ENCODE assay signal across 29 cellular contexts in genomic region chr6:3699231-3699630, GRCh38.
"Had no signal": no experiment of that assay in that cellular context is flagged by ENCODE, and none has a peak within 500 bp of the region (broad histone marks: within the 10 kb centered on the region; RNA-seq: fewer than 3 reads in every experiment).

No MANE protein-coding gene starts in this region.

- FAIRE-seq: urothelium cell line had no signal

- H3K4me1 Mint-ChIP-seq: stimulated activated effector memory CD8-positive, alpha-beta T cell treated with anti-CD3 and anti-CD28 coated beads, Interleukin-12 subunit alpha, Interleukin-12 subunit beta, amount 100 ng/mL, for 72 hours; stimulated activated memory B cell treated with anti-CD40 and anti-IgM and Interleukin-4, amounts not matched to agents 10 μg/mL and 1 μg/mL and 100 μg/mL, for 72 hours; stimulated activated naive B cell treated with anti-CD40 and anti-IgM and Interleukin-4, amounts not matched to agents 10 μg/mL and 1 μg/mL and 100 μg/mL, for 72 hours; stimulated activated naive CD8-positive, alpha-beta T cell treated with anti-CD3 and anti-CD28 coated beads, Interleukin-15, amount 100 ng/mL, for 72 hours had no signal

- H3K27me3 ChIP-seq: stomach, suprapubic skin, testis, thyroid gland, tibial artery, tibial nerve, transverse colon, upper lobe of left lung, upper lobe of right lung, uterus, vagina had no signal

- H3K27ac ChIP-seq: stomach, suprapubic skin, testis, thoracic aorta, thyroid gland, tibial artery, tibial nerve, transverse colon, upper lobe of left lung, upper lobe of right lung, uterus, vagina had no signal

- H3K4me3 Mint-ChIP-seq: stimulated activated effector memory CD8-positive, alpha-beta T cell treated with anti-CD3 and anti-CD28 coated beads, Interleukin-12 subunit alpha, Interleukin-12 subunit beta, amount 100 ng/mL, for 72 hours; stimulated activated memory B cell treated with anti-CD40 and anti-IgM and Interleukin-4, amounts not matched to agents 10 μg/mL and 1 μg/mL and 100 μg/mL, for 72 hours; stimulated activated naive B cell treated with anti-CD40 and anti-IgM and Interleukin-4, amounts not matched to agents 10 μg/mL and 1 μg/mL and 100 μg/mL, for 72 hours; stimulated activated naive CD8-positive, alpha-beta T cell treated with anti-CD3 and anti-CD28 coated beads, Interleukin-15, amount 100 ng/mL, for 72 hours; stimulated activated naive CD8-positive, alpha-beta T cell treated with anti-CD3 and anti-CD28 coated beads, Interleukin-15, Interleukin-2, amounts not matched to agents 100 ng/mL and 50 ng/mL, for 24 hours; type B pancreatic cell had no signal

- H3K36me3 Mint-ChIP-seq: stimulated activated effector memory CD8-positive, alpha-beta T cell treated with anti-CD3 and anti-CD28 coated beads, Interleukin-12 subunit alpha, Interleukin-12 subunit beta, amount 100 ng/mL, for 72 hours; type B pancreatic cell had no signal

- H3K9me3 ChIP-seq: stomach, suprapubic skin, testis, thoracic aorta, thyroid gland, tibial artery, transverse colon, upper lobe of left lung, upper lobe of right lung, uterus, vagina had no signal

- H3K27me3 Mint-ChIP-seq: stimulated activated naive CD8-positive, alpha-beta T cell treated with anti-CD3 and anti-CD28 coated beads, Interleukin-15, amount 100 ng/mL, for 72 hours; type B pancreatic cell had no signal

- H3K36me3 ChIP-seq: stomach, suprapubic skin, thoracic aorta, thyroid gland, tibial artery, tibial nerve, transverse colon, upper lobe of left lung, upper lobe of right lung, uterus, vagina had no signal

- DNase-seq: stimulated activated CD4-positive, alpha-beta T cell treated with anti-CD3 and anti-CD28 coated beads, Interleukin-2, amount 100 ng/mL, for 48 hours; stimulated activated CD4-positive, alpha-beta T cell treated with anti-CD3 and anti-CD28 coated beads, Interleukin-4, amount 100 ng/mL, for 1 hour; stimulated activated CD4-positive, alpha-beta T cell treated with anti-CD3 and anti-CD28 coated beads, Interleukin-4, amount 100 ng/mL, for 24 hours; stimulated activated CD4-positive, alpha-beta T cell treated with anti-CD3 and anti-CD28 coated beads, Interleukin-4, amount 100 ng/mL, for 4 hours; stimulated activated CD8-positive, alpha-beta memory T cell treated with anti-CD3 and anti-CD28 coated beads, Interleukin-4, amount 100 ng/mL, for 48 hours; stimulated activated naive B cell treated with anti-CD40 and anti-IgM and Interleukin-4, amounts not matched to agents 10 μg/mL and 1 μg/mL and 100 μg/mL, for 72 hours; stimulated activated naive CD4-positive, alpha-beta T cell; stimulated activated naive CD4-positive, alpha-beta T cell treated with Interleukin-2 at 50 U/mL for 16 hours; stimulated activated naive CD8-positive, alpha-beta T cell treated with anti-CD3 and anti-CD28 coated beads, Interleukin-15, amount 100 ng/mL, for 72 hours; stimulated activated naive CD8-positive, alpha-beta T cell treated with anti-CD3 and anti-CD28 coated beads, Interleukin-15, Interleukin-2, amounts not matched to agents 100 U/mL and 50 U/mL, for 24 hours; stomach; substantia nigra; testis; thyroid gland; tibial artery; transverse colon; trophoblast cell; upper lobe of left lung; upper lobe of right lung; uterus had no signal

- H3K4me3 ChIP-seq: stomach, suprapubic skin, testis, thoracic aorta, thyroid gland, tibial artery, tibial nerve, transverse colon, upper lobe of left lung, upper lobe of right lung, uterus, vagina had no signal

- ATAC-seq: stimulated activated effector memory CD8-positive, alpha-beta T cell treated with anti-CD3 and anti-CD28 coated beads, Interleukin-12 subunit alpha, Interleukin-12 subunit beta, amount 100 ng/mL, for 72 hours; stimulated activated memory B cell treated with anti-CD40 and anti-IgM and Interleukin-4, amounts not matched to agents 10 μg/mL and 1 μg/mL and 100 μg/mL, for 72 hours; stimulated activated naive B cell treated with anti-CD40 and anti-IgM and Interleukin-4, amounts not matched to agents 10 μg/mL and 1 μg/mL and 100 μg/mL, for 72 hours; stimulated activated naive CD8-positive, alpha-beta T cell treated with anti-CD3 and anti-CD28 coated beads, Interleukin-15, amount 100 ng/mL, for 72 hours; stimulated activated naive CD8-positive, alpha-beta T cell treated with anti-CD3 and anti-CD28 coated beads, Interleukin-15, Interleukin-2, amounts not matched to agents 100 U/mL and 50 U/mL, for 24 hours; upper lobe of right lung had no signal

- H3K27ac Mint-ChIP-seq: stimulated activated effector memory CD8-positive, alpha-beta T cell treated with anti-CD3 and anti-CD28 coated beads, Interleukin-12 subunit alpha, Interleukin-12 subunit beta, amount 100 ng/mL, for 72 hours; stimulated activated memory B cell treated with anti-CD40 and anti-IgM and Interleukin-4, amounts not matched to agents 10 μg/mL and 1 μg/mL and 100 μg/mL, for 72 hours; stimulated activated naive B cell treated with anti-CD40 and anti-IgM and Interleukin-4, amounts not matched to agents 10 μg/mL and 1 μg/mL and 100 μg/mL, for 72 hours; stimulated activated naive CD8-positive, alpha-beta T cell treated with anti-CD3 and anti-CD28 coated beads, Interleukin-15, amount 100 ng/mL, for 72 hours; stimulated activated naive CD8-positive, alpha-beta T cell treated with anti-CD3 and anti-CD28 coated beads, Interleukin-15, Interleukin-2, amounts not matched to agents 100 ng/mL and 50 ng/mL, for 24 hours; type B pancreatic cell had no signal

- H3K4me1 ChIP-seq: stomach, testis, transverse colon, upper lobe of left lung, upper lobe of right lung, uterus, vagina had no signal
